10 cellular contexts compared by ENCODE assay signal in the genomic region with DNA sequence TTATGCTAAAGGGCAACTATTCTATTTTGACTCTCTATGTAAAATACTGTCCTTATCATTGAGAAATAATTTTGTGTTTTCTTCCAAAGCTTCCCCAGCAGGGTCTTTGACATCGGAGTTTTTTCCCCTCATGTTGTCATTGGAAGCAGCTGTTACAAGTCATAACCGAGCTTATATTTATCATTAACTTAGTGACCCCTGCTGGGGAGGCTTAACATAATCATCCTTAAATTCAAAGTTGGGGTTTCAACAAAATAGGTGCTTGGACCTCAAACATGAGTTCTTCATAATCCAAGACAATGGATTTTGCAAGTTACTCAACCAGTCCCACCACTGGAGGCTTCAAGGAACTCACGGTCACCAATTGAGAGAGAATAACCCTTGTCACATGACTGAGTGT.
DNase-seq lines count a peak whose midpoint lies in the region; ATAC-seq lines count a peak whose summit lies in the region.
"Had no signal": no experiment of that assay in that cellular context is flagged by ENCODE, and none has a peak within 500 bp of the region (broad histone marks: within the 10 kb centered on the region; RNA-seq: fewer than 3 reads in every experiment).

No MANE protein-coding gene starts in this region.

- peak; percentile 59 for DNase-seq in COR-L47 (lab: John Stamatoyannopoulos, UW)
- peak; percentile 16 for DNase-seq in Jurkat, Clone E6-1 (ENCODE audit: low read depth, low spot score)
- peak; percentile 20 for DNase-seq in RKO (ENCODE audit: low spot score)
- peak; percentile 6 for DNase-seq in kidney tubule cell (ENCODE audit: low spot score)
- no peak for DNase-seq in stimulated activated naive CD8-positive, alpha-beta T cell treated with anti-CD3 and anti-CD28 coated beads, Interleukin-15, Interleukin-2, amounts not matched to agents 100 U/mL and 50 U/mL, for 24 hours
- DNase-seq: EL had no signal

- no peak overlapping the region for H3K4me3 ChIP-seq in Jurkat, Clone E6-1 (ENCODE audit: low read length)
- H3K4me3 ChIP-seq: HAP-1 had no signal

- ATAC-seq in stimulated activated naive CD8-positive, alpha-beta T cell treated with anti-CD3 and anti-CD28 coated beads, Interleukin-15, Interleukin-2, amounts not matched to agents 100 U/mL and 50 U/mL, for 24 hours, result no peak
- ATAC-seq in GM21717 (IDR thresholded peaks at IDR 0.05; ENCODE audit: unreplicated experiment), result no peak
- no peak for ATAC-seq in GM18511 (IDR thresholded peaks at IDR 0.05; ENCODE audit: unreplicated experiment)
- no peak for ATAC-seq in HG03520 (IDR thresholded peaks at IDR 0.05; ENCODE audit: unreplicated experiment)
